In genomic region chr3:179279837-179280236, GRCh38 we compare ENCODE assay signal across 30 cellular contexts.
"Had no signal": no experiment of that assay in that cellular context is flagged by ENCODE, and none has a peak within 500 bp of the region (broad histone marks: within the 10 kb centered on the region; RNA-seq: fewer than 3 reads in every experiment).

No MANE protein-coding gene starts in this region.

- H3K4me3 ChIP-seq: body of pancreas, breast epithelium, cardiac muscle cell, colonic mucosa, gastrocnemius medialis, heart left ventricle had no signal

- H3K36me3 ChIP-seq: breast epithelium, cardiac muscle cell, colonic mucosa, gastrocnemius medialis, heart left ventricle had no signal

- FAIRE-seq: endometrium, endothelial cell of umbilical vein had no signal

- H3K4me3 Mint-ChIP-seq: activated CD4-positive, alpha-beta memory T cell treated with anti-CD3 and anti-CD28 coated beads, Interleukin-2, amount 10 ng/mL, durations not matched to agents 7 days and 5 days; activated CD4-positive, alpha-beta T cell treated with anti-CD3 and anti-CD28 coated beads, Interleukin-2, amount 10 ng/mL, durations not matched to agents 7 days and 5 days; activated naive CD4-positive, alpha-beta T cell treated with anti-CD3 and anti-CD28 coated beads, Interleukin-2, amount 10 ng/mL, durations not matched to agents 7 days and 5 days; activated naive CD8-positive, alpha-beta T cell treated with anti-CD3 and anti-CD28 coated beads, Interleukin-2, amount 10 ng/mL, durations not matched to agents 7 days and 5 days; activated T-cell treated with anti-CD3 and anti-CD28 coated beads, Interleukin-2, amount 50 U/mL, for 24 hours; activated T-cell treated with anti-CD3 and anti-CD28 coated beads, Interleukin-2, amount 50 U/mL, for 72 hours had no signal

- H3K36me3 Mint-ChIP-seq: activated naive CD4-positive, alpha-beta T cell treated with anti-CD3 and anti-CD28 coated beads, Interleukin-2, amount 10 ng/mL, durations not matched to agents 7 days and 5 days; activated naive CD4-positive, alpha-beta T cell treated with anti-CD3 and anti-CD28 coated beads, Interleukin-2, amount 50 U/mL, for 72 hours; activated naive CD8-positive, alpha-beta T cell treated with anti-CD3 and anti-CD28 coated beads, Interleukin-2, amount 10 ng/mL, durations not matched to agents 7 days and 5 days had no signal

- H3K27ac Mint-ChIP-seq: activated CD4-positive, alpha-beta memory T cell treated with anti-CD3 and anti-CD28 coated beads, Interleukin-2, amount 10 ng/mL, durations not matched to agents 7 days and 5 days; activated CD4-positive, alpha-beta T cell treated with anti-CD3 and anti-CD28 coated beads, Interleukin-2, amount 10 ng/mL, durations not matched to agents 7 days and 5 days; activated naive CD4-positive, alpha-beta T cell treated with anti-CD3 and anti-CD28 coated beads, Interleukin-2, amount 10 ng/mL, durations not matched to agents 7 days and 5 days; activated naive CD4-positive, alpha-beta T cell treated with anti-CD3 and anti-CD28 coated beads, Interleukin-2, amount 50 U/mL, for 72 hours; activated naive CD8-positive, alpha-beta T cell treated with anti-CD3 and anti-CD28 coated beads, Interleukin-2, amount 10 ng/mL, durations not matched to agents 7 days and 5 days; activated T-cell treated with anti-CD3 and anti-CD28 coated beads, Interleukin-2, amount 50 U/mL, for 24 hours; activated T-cell treated with anti-CD3 and anti-CD28 coated beads, Interleukin-2, amount 50 U/mL, for 72 hours had no signal

- H3K9me3 ChIP-seq: body of pancreas, breast epithelium, colonic mucosa, gastrocnemius medialis, heart left ventricle had no signal

- H3K4me1 Mint-ChIP-seq: activated CD4-positive, alpha-beta memory T cell treated with anti-CD3 and anti-CD28 coated beads, Interleukin-2, amount 10 ng/mL, durations not matched to agents 7 days and 5 days; activated CD4-positive, alpha-beta T cell treated with anti-CD3 and anti-CD28 coated beads, Interleukin-2, amount 10 ng/mL, durations not matched to agents 7 days and 5 days; activated naive CD4-positive, alpha-beta T cell treated with anti-CD3 and anti-CD28 coated beads, Interleukin-2, amount 10 ng/mL, durations not matched to agents 7 days and 5 days had no signal

- H3K27ac ChIP-seq: body of pancreas, breast epithelium, cardiac muscle cell, colonic mucosa, epithelial cell of prostate, foreskin keratinocyte, gastrocnemius medialis, heart left ventricle had no signal

- H3K9me3 Mint-ChIP-seq: activated CD4-positive, alpha-beta memory T cell treated with anti-CD3 and anti-CD28 coated beads, Interleukin-2, amount 10 ng/mL, durations not matched to agents 7 days and 5 days; activated CD4-positive, alpha-beta T cell treated with anti-CD3 and anti-CD28 coated beads, Interleukin-2, amount 10 ng/mL, durations not matched to agents 7 days and 5 days; activated naive CD4-positive, alpha-beta T cell treated with anti-CD3 and anti-CD28 coated beads, Interleukin-2, amount 10 ng/mL, durations not matched to agents 7 days and 5 days; activated naive CD4-positive, alpha-beta T cell treated with anti-CD3 and anti-CD28 coated beads, Interleukin-2, amount 50 U/mL, for 72 hours; activated naive CD8-positive, alpha-beta T cell treated with anti-CD3 and anti-CD28 coated beads, Interleukin-2, amount 10 ng/mL, durations not matched to agents 7 days and 5 days; activated T-cell treated with anti-CD3 and anti-CD28 coated beads, Interleukin-2, amount 50 U/mL, for 24 hours; activated T-cell treated with anti-CD3 and anti-CD28 coated beads, Interleukin-2, amount 50 U/mL, for 72 hours had no signal

- H3K4me1 ChIP-seq: body of pancreas, breast epithelium, colonic mucosa, foreskin keratinocyte, gastrocnemius medialis, heart left ventricle had no signal

- ATAC-seq: activated naive CD4-positive, alpha-beta T cell treated with anti-CD3 and anti-CD28 coated beads, Interleukin-2, amount 50 U/mL, for 72 hours; activated T-cell treated with anti-CD3 and anti-CD28 coated beads, Interleukin-2, amount 50 U/mL, for 72 hours; body of pancreas; esophagus mucosa; foreskin keratinocyte; gastrocnemius medialis; heart left ventricle had no signal

- H3K27me3 ChIP-seq: body of pancreas, breast epithelium, cardiac muscle cell, colonic mucosa, gastrocnemius medialis, heart left ventricle had no signal

- DNase-seq: activated CD4-positive, alpha-beta memory T cell treated with anti-CD3 and anti-CD28 coated beads, Interleukin-2, amount 10 ng/mL, durations not matched to agents 7 days and 5 days; activated CD4-positive, alpha-beta T cell treated with anti-CD3 and anti-CD28 coated beads for 1 hour; activated CD4-positive, alpha-beta T cell treated with anti-CD3 and anti-CD28 coated beads for 4 hours; activated CD4-positive, alpha-beta T cell treated with anti-CD3 and anti-CD28 coated beads, Interleukin-2, amount 10 ng/mL, durations not matched to agents 7 days and 5 days; activated CD4-positive, alpha-beta T cell treated with anti-CD3 and anti-CD28 coated beads, Interleukin-2, amount 50 U/mL, for 4 hours; activated CD8-positive, alpha-beta memory T cell treated with anti-CD3 and anti-CD28 coated beads, Interleukin-2, amount 50 U/mL, for 48 hours; activated gamma-delta T cell; activated naive CD4-positive, alpha-beta T cell; activated naive CD4-positive, alpha-beta T cell treated with anti-CD3 and anti-CD28 coated beads, Interleukin-2, amount 10 ng/mL, durations not matched to agents 7 days and 5 days; activated naive CD8-positive, alpha-beta T cell treated with anti-CD3 and anti-CD28 coated beads, Interleukin-2, amount 10 ng/mL, durations not matched to agents 7 days and 5 days; activated T-cell treated with anti-CD3 and anti-CD28 coated beads for 4 hours; activated T-cell treated with anti-CD3 and anti-CD28 coated beads, Interleukin-2, amount 50 U/mL, for 24 hours; activated T-cell treated with anti-CD3 and anti-CD28 coated beads, Interleukin-2, amount 50 U/mL, for 72 hours; body of pancreas; central memory CD4-positive, alpha-beta T cell; cerebellar nuclear complex; colonic mucosa; effector CD8-positive, alpha-beta T cell; foreskin keratinocyte; gastrocnemius medialis; glutamatergic neuron; heart left ventricle; T-helper 2 cell had no signal
